Comparison of ENCODE assay signal across 17 cellular contexts in genomic region chr3:98745718-98746117, GRCh38.
DNase-seq lines count a peak whose midpoint lies in the region; ATAC-seq and TF ChIP-seq lines count a peak whose summit lies in the region.
"Had no signal": no experiment of that assay in that cellular context is flagged by ENCODE, and none has a peak within 500 bp of the region (broad histone marks: within the 10 kb centered on the region; RNA-seq: fewer than 3 reads in every experiment).

No MANE protein-coding gene starts in this region.

- peaks cover 14% of the 10 kb centered on the region for H4K20me1 ChIP-seq in MM.1S (ENCODE audit: insufficient read depth, low read length)

- peak overlapping the region; percentile 29; the same call in 1 of the 2 replicates for H3K4me2 ChIP-seq in MM.1S (ENCODE audit: low read depth, low read length)
- H3K4me2 ChIP-seq: SK-N-SH had no signal

- H3K4me3 ChIP-seq in GM12865 (ENCODE audit: low read depth, low read length) (peak overlapping the region; percentile 10), MM.1S (ENCODE audit: low read length) (no peak overlapping the region)

- H2AFZ ChIP-seq in MM.1S (ENCODE audit: low read length): no peak overlapping the region

- no peaks in the 10 kb centered on the region for H3K9me2 ChIP-seq in MM.1S (replicated peaks; ENCODE audit: insufficient read depth, low read length)
- H3K9me2 ChIP-seq: SK-N-SH had no signal

- DNase-seq in GM12865 (ENCODE audit: low read depth) (no peak), MM.1S (no peak), 8988T (no peak), NAMALWA (ENCODE audit: low spot score) (no peak)
- DNase-seq: CD8-positive, alpha-beta T cell; DND-41; GF-D8; H7; NCI-H1092 treated with DMSO at 0.1 percent for 48 hours; NCI-H1694 treated with DMSO at 0.1 percent for 48 hours; NCI-H446 treated with DMSO at 0.1 percent for 48 hours; NCI-H774; SK-N-SH had no signal

- H3K27me3 ChIP-seq in MM.1S (replicated peaks; ENCODE audit: insufficient read depth, low read length): no peaks in the 10 kb centered on the region

- no peak for TF ChIP-seq CTCF in GM12865 (IDR thresholded peaks at IDR 0.05; ENCODE audit: insufficient read depth, low read depth, low read length, missing control alignments)
- no peak for TF ChIP-seq CTCF in MM.1S (IDR thresholded peaks at IDR 0.05; ENCODE audit: low read length)

- H3K79me2 ChIP-seq in MM.1S (ENCODE audit: low read length): peaks cover 97% of the 10 kb centered on the region

- H3K4me1 ChIP-seq in MM.1S (ENCODE audit: low read length): peaks cover 84% of the 10 kb centered on the region

- no peak overlapping the region for H3K9ac ChIP-seq in MM.1S (ENCODE audit: low read length)
- H3K9ac ChIP-seq: SK-N-SH had no signal

- H3K36me3 ChIP-seq in MM.1S (replicated peaks; ENCODE audit: insufficient read depth, low read length): no peaks in the 10 kb centered on the region

- H3K27ac ChIP-seq in MM.1S (ENCODE audit: low read length): peak overlapping the region; percentile 67; the same call in 1 of the 2 replicates

- peak; percentile 15 for ATAC-seq in GM18502 (IDR thresholded peaks at IDR 0.05; ENCODE audit: poor library complexity, unreplicated experiment)
- peak; percentile 16 for ATAC-seq in GM21515 (IDR thresholded peaks at IDR 0.05; ENCODE audit: unreplicated experiment)
- no peak for ATAC-seq in GM21447 (IDR thresholded peaks at IDR 0.05; ENCODE audit: unreplicated experiment)
- ATAC-seq: CD8-positive, alpha-beta T cell; Panc1 had no signal

- no peaks in the 10 kb centered on the region for H3K9me3 ChIP-seq in MM.1S (replicated peaks; ENCODE audit: insufficient read depth, low read length)
- H3K9me3 ChIP-seq: SK-N-SH had no signal

- peaks cover 45% of the 10 kb centered on the region for H3F3A ChIP-seq in MM.1S (ENCODE audit: insufficient read depth, low read length)
